In the genomic region with DNA sequence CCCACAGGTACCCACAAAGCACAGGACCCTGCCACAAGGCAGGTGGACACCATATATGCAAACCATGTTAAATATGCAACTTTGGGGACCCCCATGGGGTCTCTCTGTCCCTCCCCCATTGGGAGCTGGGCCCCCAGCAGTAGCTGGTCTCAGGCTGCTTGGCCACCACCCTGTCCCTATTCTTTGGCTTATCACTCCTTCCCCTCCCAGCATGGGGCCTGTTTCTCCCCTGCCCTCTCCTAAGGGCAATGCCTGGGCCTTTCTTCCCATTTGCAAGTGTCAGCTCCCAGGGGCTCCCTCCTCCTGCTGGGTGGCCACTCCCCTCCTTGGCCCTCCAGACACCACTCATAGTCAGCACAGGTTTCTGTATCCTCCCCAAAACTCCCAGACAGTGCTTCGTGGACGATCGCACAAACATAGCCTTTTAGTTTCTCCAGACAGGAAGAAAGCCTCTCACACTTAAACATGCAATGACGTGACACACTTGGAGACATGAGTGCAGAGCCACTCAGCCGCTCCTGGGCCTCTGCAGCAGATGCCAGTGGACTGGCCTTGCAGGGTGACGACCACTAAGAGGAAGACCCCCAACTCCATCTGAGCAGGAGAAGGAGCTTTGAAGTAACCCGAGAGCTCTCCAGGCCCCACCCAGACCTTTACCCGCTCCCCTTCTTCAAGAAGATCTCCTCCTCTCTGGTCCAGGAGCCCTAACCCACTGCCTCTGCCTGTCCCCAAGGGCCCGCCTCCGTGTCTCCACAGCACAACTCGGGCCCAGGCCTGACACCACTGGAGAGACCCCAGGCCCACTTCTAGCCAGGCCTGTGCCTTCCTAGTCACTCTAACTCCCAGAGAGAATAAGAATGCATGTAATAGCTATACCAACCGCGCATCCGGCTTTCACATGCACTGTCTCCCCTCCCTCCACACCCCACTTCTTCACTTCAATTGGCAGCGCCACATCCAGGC, we compare ENCODE assay signal across 20 cellular contexts. TPM values are rescaled to one million over a fixed set of nuclear protein-coding genes. Genes with fewer than 3 reads are reported as not detected.
DNase-seq lines count a peak whose midpoint lies in the region; ATAC-seq, FAIRE-seq and TF ChIP-seq lines count a peak whose summit lies in the region.
"Had no signal": no experiment of that assay in that cellular context is flagged by ENCODE, and none has a peak within 500 bp of the region (broad histone marks: within the 10 kb centered on the region; RNA-seq: fewer than 3 reads in every experiment).

No MANE protein-coding gene starts in this region.

- TF ChIP-seq RAD21 in K562 (CRISPR knock-in tag; conservative IDR thresholded peaks at IDR 0.05 in 1 of 2, IDR thresholded peaks at IDR 0.05 in 1 of 2): no peak

- H3K27me3 Mint-ChIP-seq in activated naive CD4-positive, alpha-beta T cell treated with anti-CD3 and anti-CD28 coated beads, Interleukin-2, amount 50 U/mL, for 24 hours: no peaks in the 10 kb centered on the region
- peaks cover 0 to 5% (median 0%) of the 10 kb centered on the region in 5 donors for H3K27me3 Mint-ChIP-seq in naive thymus-derived CD4-positive, alpha-beta T cell
- H3K27me3 Mint-ChIP-seq: CD4-positive, CD25-positive, alpha-beta regulatory T cell had no signal

- peak overlapping the region; percentile 20; the same call in 1 of the 3 replicates for H3K27ac ChIP-seq in K562 (ENCODE audit: extremely low read depth, low read depth, low read length)
- H3K27ac ChIP-seq in naive thymus-derived CD4-positive, alpha-beta T cell (ENCODE audit: low read depth, low read length): no peak overlapping the region
- peak overlapping the region in 1 of 3 donors; percentile 36 for H3K27ac ChIP-seq in thyroid gland
- H3K27ac ChIP-seq in brain microvascular endothelial cell: no peak overlapping the region
- H3K27ac ChIP-seq: A549 had no signal

- no peak overlapping the region for H3K4me3 Mint-ChIP-seq in activated naive CD4-positive, alpha-beta T cell treated with anti-CD3 and anti-CD28 coated beads, Interleukin-2, amount 50 U/mL, for 24 hours
- H3K4me3 Mint-ChIP-seq in naive thymus-derived CD4-positive, alpha-beta T cell: peak overlapping the region in 1 of 10 donors; percentile 38

- TF ChIP-seq POLR2A in K562 (conservative IDR thresholded peaks at IDR 0.05): no peak
- no peak for TF ChIP-seq POLR2A in thyroid gland (IDR thresholded peaks at IDR 0.05)

- DNase-seq in activated naive CD4-positive, alpha-beta T cell treated with anti-CD3 and anti-CD28 coated beads, Interleukin-2, amount 50 U/mL, for 72 hours (ENCODE audit: low spot score in 2 of 2): no peak
- DNase-seq in K562 (ENCODE audit: extremely low read depth in 1 of 4, low spot score in 3 of 4): no peak
- no peak for DNase-seq in naive thymus-derived CD4-positive, alpha-beta T cell
- peak; percentile 42 to 50 for DNase-seq in thyroid gland
- no peak for DNase-seq in NCI-H1092 treated with DMSO at 0.1 percent for 48 hours (lab: John Stamatoyannopoulos, UW)
- no peak for DNase-seq in brain microvascular endothelial cell
- DNase-seq in hepatic stellate cell (ENCODE audit: low spot score): no peak
- DNase-seq: CD4-positive, CD25-positive, alpha-beta regulatory T cell; DMS79; NCI-H1694; NCI-H2107; NCI-H226; NCI-H69; NK-92 treated with Interleukin-12 subunit alpha and Interleukin-12 subunit beta, amount 100 ng/mL, for 24 hours; OCI-M1; RPMI8226 had no signal

- H3K27ac Mint-ChIP-seq in activated naive CD4-positive, alpha-beta T cell treated with anti-CD3 and anti-CD28 coated beads, Interleukin-2, amount 50 U/mL, for 24 hours: peak overlapping the region; percentile 36
- peak overlapping the region in 1 of 2 donors; percentile 48 for H3K27ac Mint-ChIP-seq in activated naive CD4-positive, alpha-beta T cell treated with anti-CD3 and anti-CD28 coated beads, Interleukin-2, amount 50 U/mL, for 72 hours
- H3K27ac Mint-ChIP-seq in naive thymus-derived CD4-positive, alpha-beta T cell: peak overlapping the region in 6 of 9 donors; percentile 25 to 76 (median 52)
- H3K27ac Mint-ChIP-seq: CD4-positive, CD25-positive, alpha-beta regulatory T cell had no signal

- H3K9me3 ChIP-seq in K562 (replicated peaks; ENCODE audit: control insufficient read depth, insufficient read depth, low read depth, low read length): no peaks in the 10 kb centered on the region; the same call in 1 of the 2 replicates
- H3K9me3 ChIP-seq in naive thymus-derived CD4-positive, alpha-beta T cell (ENCODE audit: control insufficient read depth in 2 of 3, low read length in 3 of 3): no peaks in the 10 kb centered on the region
- H3K9me3 ChIP-seq in thyroid gland: no peaks in the 10 kb centered on the region
- H3K9me3 ChIP-seq: A549 had no signal

- CTCF ChIA-PET in K562 (lab: Yijun Ruan, JAX; ENCODE audit: low intra/inter-chr PET ratio): interaction anchor here (0.8 kb wide), 1 partner anchor 65 kb away, joined by 3 read pairs; no protein-coding TSS in a partner anchor
- CTCF ChIA-PET in naive thymus-derived CD4-positive, alpha-beta T cell (lab: Charles Lee): interaction anchor here (1.5 to 2.7 kb wide), 2 partner anchors 11 to 64 kb away, joined by 3 to 14 read pairs; no protein-coding TSS in a partner anchor

- H4K20me1 ChIP-seq in K562 (replicated peaks; ENCODE audit: control insufficient read depth, insufficient read depth, low read length): no peaks in the 10 kb centered on the region

- H3K4me1 Mint-ChIP-seq in activated naive CD4-positive, alpha-beta T cell treated with anti-CD3 and anti-CD28 coated beads, Interleukin-2, amount 50 U/mL, for 24 hours: peaks cover 16% of the 10 kb centered on the region
- H3K4me1 Mint-ChIP-seq in naive thymus-derived CD4-positive, alpha-beta T cell: peaks cover 17 to 34% (median 28%) of the 10 kb centered on the region in 7 donors

- H3K4me3 ChIP-seq in K562 (no peak overlapping the region), thyroid gland (replicated peaks in 1 of 3) (no peak overlapping the region), brain microvascular endothelial cell (ENCODE audit: low read depth, low read length) (no peak overlapping the region)
- H3K4me3 ChIP-seq in naive thymus-derived CD4-positive, alpha-beta T cell (ENCODE audit: low read length): no peak overlapping the region
- H3K4me3 ChIP-seq: A549 had no signal

- TF ChIP-seq EP300 in K562 (IDR thresholded peaks at IDR 0.05; ENCODE audit: low read length): no peak

- no peaks in the 10 kb centered on the region for H3K27me3 ChIP-seq in K562 (ENCODE audit: control insufficient read depth in 2 of 2, insufficient read depth in 2 of 2, low read length in 2 of 2)
- H3K27me3 ChIP-seq in naive thymus-derived CD4-positive, alpha-beta T cell (ENCODE audit: control insufficient read depth in 2 of 2, insufficient read depth in 2 of 2, low read length in 2 of 2): no peaks in the 10 kb centered on the region
- H3K27me3 ChIP-seq in thyroid gland: no peaks in the 10 kb centered on the region
- no peaks in the 10 kb centered on the region for H3K27me3 ChIP-seq in brain microvascular endothelial cell (replicated peaks)

- H2AFZ ChIP-seq in K562 (ENCODE audit: low read depth, low read length): no peak overlapping the region

- in situ Hi-C loops in K562 (cut with MboI) (no loop called here), brain microvascular endothelial cell (cut with HindIII; ENCODE audit: low pct_ligation_motif_present, low sequenced_read_pairs) (no loop called here)

- WGBS in K562 (ENCODE audit: insufficient coverage, low coverage, missing lambda C conversion rate): 83% methylated on average over 15 of the region's 15 CpGs
- WGBS in thyroid gland, 2 donors: 66 to 75% methylated on average over 14 to 15 of the region's 15 CpGs

- peaks cover 45 to 47% of the 10 kb centered on the region in 2 experiments for H3K4me1 ChIP-seq in K562 (replicated peaks in 1 of 2; ENCODE audit: control insufficient read depth in 2 of 2, insufficient read depth in 2 of 2, low read length in 2 of 2)
- peaks cover 0 to 23% of the 10 kb centered on the region in 2 donors for H3K4me1 ChIP-seq in naive thymus-derived CD4-positive, alpha-beta T cell (ENCODE audit: control insufficient read depth in 2 of 2, insufficient read depth in 2 of 2, low read length in 2 of 2)
- H3K4me1 ChIP-seq in thyroid gland: peaks cover 0 to 9% of the 10 kb centered on the region in 2 donors
- H3K4me1 ChIP-seq: A549 had no signal

- peak overlapping the region; percentile 18 to 79; a peak in 3 of 4 replicates for H3K9ac ChIP-seq in K562 (ENCODE audit: insufficient read depth in 1 of 2, low read depth in 2 of 2, low read length in 2 of 2)

- intact Hi-C loops in K562 (cut with micrococcal nuclease) (no loop called here), thyroid gland (cut with DNase I) (no loop called here)
- intact Hi-C loops in naive thymus-derived CD4-positive, alpha-beta T cell (cut with micrococcal nuclease): no loop called here

- no peaks in the 10 kb centered on the region for H3K79me2 ChIP-seq in K562 (ENCODE audit: control insufficient read depth, insufficient read depth, low read length)

- no peak for ATAC-seq in activated naive CD4-positive, alpha-beta T cell treated with anti-CD3 and anti-CD28 coated beads, Interleukin-2, amount 50 U/mL, for 72 hours
- no peak for ATAC-seq in K562
- no peak for ATAC-seq in naive thymus-derived CD4-positive, alpha-beta T cell
- ATAC-seq: A549 had no signal

- no peak for FAIRE-seq in K562 (lab: Jason Lieb, UNC)
- FAIRE-seq: A549, G401.6, GM12891 had no signal

- H3K36me3 ChIP-seq in K562 (ENCODE audit: control insufficient read depth, insufficient read depth, low read length): no peaks in the 10 kb centered on the region; the same call in 2 of the 3 replicates
- no peaks in the 10 kb centered on the region for H3K36me3 ChIP-seq in naive thymus-derived CD4-positive, alpha-beta T cell (ENCODE audit: control insufficient read depth in 2 of 3, insufficient read depth in 3 of 3, low read length in 3 of 3)
- H3K36me3 ChIP-seq in thyroid gland: no peaks in the 10 kb centered on the region
- H3K36me3 ChIP-seq in brain microvascular endothelial cell (replicated peaks): no peaks in the 10 kb centered on the region

- H3K9me1 ChIP-seq in K562 (ENCODE audit: control insufficient read depth, insufficient read depth, low read length): no peaks in the 10 kb centered on the region

- BruUV-seq in K562 (replicated peaks; lab: Mats Ljungman, UMichigan): no TSS peak

- no peaks in the 10 kb centered on the region for H3K36me3 Mint-ChIP-seq in activated naive CD4-positive, alpha-beta T cell treated with anti-CD3 and anti-CD28 coated beads, Interleukin-2, amount 50 U/mL, for 24 hours
- no peaks in the 10 kb centered on the region for H3K36me3 Mint-ChIP-seq in activated naive CD4-positive, alpha-beta T cell treated with anti-CD3 and anti-CD28 coated beads, Interleukin-2, amount 50 U/mL, for 72 hours
- peaks cover 0 to 5% (median 5%) of the 10 kb centered on the region in 5 donors for H3K36me3 Mint-ChIP-seq in naive thymus-derived CD4-positive, alpha-beta T cell
- H3K36me3 Mint-ChIP-seq: CD4-positive, CD25-positive, alpha-beta regulatory T cell had no signal

- no peaks in the 10 kb centered on the region for H3K9me3 Mint-ChIP-seq in activated naive CD4-positive, alpha-beta T cell treated with anti-CD3 and anti-CD28 coated beads, Interleukin-2, amount 50 U/mL, for 24 hours
- peaks cover 3 to 5% of the 10 kb centered on the region in 2 donors for H3K9me3 Mint-ChIP-seq in activated naive CD4-positive, alpha-beta T cell treated with anti-CD3 and anti-CD28 coated beads, Interleukin-2, amount 50 U/mL, for 72 hours
- H3K9me3 Mint-ChIP-seq in naive thymus-derived CD4-positive, alpha-beta T cell: peaks cover 0 to 6% (median 3%) of the 10 kb centered on the region in 11 donors

- peak overlapping the region; percentile 60; the same call in 1 of the 2 replicates for H3K4me2 ChIP-seq in K562 (ENCODE audit: insufficient read depth, low read length)
- H3K4me2 ChIP-seq: A549 had no signal

- POLR2A ChIA-PET in K562 (lab: Yijun Ruan, JAX): interaction anchor here (0.6 to 0.7 kb wide), 3 partner anchors 10 to 1618 kb away, joined by 3 to 4 read pairs (median 3); no protein-coding TSS in a partner anchor
- POLR2A ChIA-PET in naive thymus-derived CD4-positive, alpha-beta T cell (lab: Charles Lee): interaction anchor here (0.6 to 1.3 kb wide), 2 partner anchors 21 to 148 kb away, joined by 3 to 5 read pairs; a partner anchor contains a TSS

- TF ChIP-seq CTCF in K562 (IDR thresholded peaks at IDR 0.05 in 2 of 3, conservative IDR thresholded peaks at IDR 0.05 in 1 of 3; ENCODE audit: insufficient read depth in 2 of 3, low read depth in 1 of 3, low read length in 3 of 3) (no peak), thyroid gland (IDR thresholded peaks at IDR 0.05) (no peak), brain microvascular endothelial cell (IDR thresholded peaks at IDR 0.05; ENCODE audit: low read depth, low read length, missing control alignments) (no peak)

RNA-seq across cellular contexts. Expression of a gene that starts 22.9 kb away (rescaled TPM):
- 1 to 10 TPM; 1.4 to 4.4 TPM for total RNA-seq in activated naive CD4-positive, alpha-beta T cell treated with anti-CD3 and anti-CD28 coated beads, Interleukin-2, amount 50 U/mL, for 72 hours
- total RNA-seq in K562 (2011; cell fraction: chromatin; rRNA removed; ENCODE audit: low replicate concordance): 0.37 TPM in 1 of 2 replicates, not detected in the other
- 0.92 and 1.0 TPM in 2 replicates for total RNA-seq in K562 (2011; cell fraction: nucleolus; rRNA removed)
- 0.51 TPM in 1 of 2 replicates, not detected in the other for total RNA-seq in K562 (2011; cell fraction: nucleoplasm; rRNA removed)
- total RNA-seq in K562 (2014; rRNA removed): 0.36 and 0.69 TPM in 2 replicates
- 0.11 TPM in 1 of 2 replicates, not detected in the other for total RNA-seq in K562 (2014; rRNA removed; fragmentation: Illumina TruSeq; extraction: Trizol)
- total RNA-seq in K562 (2015; rRNA removed; fragmentation: Illumina TruSeq; extraction: Trizol): 0.11 TPM in 1 of 2 replicates, not detected in the other
- 0.89 and 1.2 TPM in 2 replicates for total RNA-seq in K562 (2021)
- 0.07 and 0.17 TPM in 2 replicates for polyA plus RNA-seq in K562 (2011; rRNA removed)
- 0.04 and 1.2 TPM in 2 replicates for polyA plus RNA-seq in K562 (2011; cell fraction: cytosol; rRNA removed)
- polyA plus RNA-seq in K562 (2011; cell fraction: nucleus; rRNA removed): 0.08 and 0.85 TPM in 2 replicates
- 0.51 and 1.2 TPM in 2 replicates for polyA plus RNA-seq in K562 (2012)
- 0.12 TPM in 1 of 2 replicates, not detected in the other for polyA plus RNA-seq in K562 (2014; fragmentation: Illumina TruSeq; extraction: Trizol)
- polyA plus RNA-seq in K562 (2014; fragmentation: Nextera tagmentation; extraction: Ambion mirVana): not detected
- polyA plus RNA-seq in K562 (2014; rRNA removed): 0.23 and 0.48 TPM in 2 replicates
- polyA minus RNA-seq in K562 (2011; rRNA and poly(A)+ RNA removed): not detected in 2 replicates
- not detected in 2 replicates for polyA minus RNA-seq in K562 (2011; cell fraction: cytosol; rRNA and poly(A)+ RNA removed)
- 0.44 and 0.54 TPM in 2 replicates for polyA minus RNA-seq in K562 (2011; cell fraction: nucleus; rRNA and poly(A)+ RNA removed)
- 10 to 100 TPM; 20.5 to 42.8 (median 21.5) TPM for total RNA-seq in naive thymus-derived CD4-positive, alpha-beta T cell
- polyA plus RNA-seq in naive thymus-derived CD4-positive, alpha-beta T cell: 10 to 100 TPM; 28.9 to 37.9 TPM
- 10 to 100 TPM in 3 of 4 donors, 1 to 10 TPM in 1; 8.8 to 28.1 (median 20.3) TPM for total RNA-seq in thyroid gland

RNA-seq across cellular contexts. Expression of a gene that starts 55.7 kb away (rescaled TPM):
- 1 to 10 TPM in 1 of 2 donors, under 1 TPM in 1; 0.73 to 1.5 TPM for total RNA-seq in activated naive CD4-positive, alpha-beta T cell treated with anti-CD3 and anti-CD28 coated beads, Interleukin-2, amount 50 U/mL, for 72 hours
- 4.1 and 12.8 TPM in 2 replicates for total RNA-seq in K562 (2011; cell fraction: chromatin; rRNA removed; ENCODE audit: low replicate concordance)
- 7.4 and 7.5 TPM in 2 replicates for total RNA-seq in K562 (2011; cell fraction: nucleolus; rRNA removed)
- 4.4 and 4.6 TPM in 2 replicates for total RNA-seq in K562 (2011; cell fraction: nucleoplasm; rRNA removed)
- total RNA-seq in K562 (2014; rRNA removed) (1.6 and 1.8 TPM in 2 replicates), K562 (2014; rRNA removed; fragmentation: Illumina TruSeq; extraction: Trizol) (0.64 and 0.76 TPM in 2 replicates), K562 (2015; rRNA removed; fragmentation: Illumina TruSeq; extraction: Trizol) (0.72 and 0.79 TPM in 2 replicates), K562 (2021) (3.8 and 4.1 TPM in 2 replicates), thyroid gland (1 to 10 TPM in 1 of 4 donors, under 1 TPM in 3; 0.11 to 1.1 (median 0.40) TPM)
- polyA plus RNA-seq in K562 (2011; rRNA removed) (0.79 and 1.7 TPM in 2 replicates), K562 (2014; fragmentation: Illumina TruSeq; extraction: Trizol) (3.5 and 3.8 TPM in 2 replicates), K562 (2014; fragmentation: Nextera tagmentation; extraction: Ambion mirVana) (under 1 TPM; 0.07 to 0.27 TPM), K562 (2014; rRNA removed) (3.4 and 3.7 TPM in 2 replicates)
- polyA plus RNA-seq in K562 (2011; cell fraction: cytosol; rRNA removed): 1.1 and 1.3 TPM in 2 replicates
- polyA plus RNA-seq in K562 (2011; cell fraction: nucleus; rRNA removed): 6.3 and 9.8 TPM in 2 replicates
- polyA plus RNA-seq in K562 (2012): 2.5 and 4.6 TPM in 2 replicates
- polyA minus RNA-seq in K562 (2011; rRNA and poly(A)+ RNA removed): 0.42 and 0.49 TPM in 2 replicates
- 1.0 TPM in 2 replicates for polyA minus RNA-seq in K562 (2011; cell fraction: cytosol; rRNA and poly(A)+ RNA removed)
- polyA minus RNA-seq in K562 (2011; cell fraction: nucleus; rRNA and poly(A)+ RNA removed): 3.6 and 3.7 TPM in 2 replicates
- total RNA-seq in naive thymus-derived CD4-positive, alpha-beta T cell: under 1 TPM; 0.13 to 0.97 (median 0.24) TPM
- polyA plus RNA-seq in naive thymus-derived CD4-positive, alpha-beta T cell: under 1 TPM in 1 of 2 donors, not detected in 1; 0.10 TPM

Comparison
In these comparisons a context has a peak if more than half of its experiments do, and no peak if none do; other contexts are left out.
1. DNase-seq: peak in thyroid gland (2 of 2); none in activated naive CD4-positive, alpha-beta T cell treated with anti-CD3 and anti-CD28 coated beads, Interleukin-2, amount 50 U/mL, for 72 hours (0 of 2), K562 (0 of 4), naive thymus-derived CD4-positive, alpha-beta T cell (0 of 9), NCI-H1092 treated with DMSO at 0.1 percent for 48 hours (single experiment), brain microvascular endothelial cell (single experiment) and hepatic stellate cell (single experiment).